ENCODE assay signal across 26 cellular contexts in genomic region chr6:157060440-157060949, GRCh38.
DNase-seq lines count a peak whose midpoint lies in the region; ATAC-seq, FAIRE-seq and TF ChIP-seq lines count a peak whose summit lies in the region.
"Had no signal": no experiment of that assay in that cellular context is flagged by ENCODE, and none has a peak within 500 bp of the region (broad histone marks: within the 10 kb centered on the region; RNA-seq: fewer than 3 reads in every experiment).

No MANE protein-coding gene starts in this region.

- no peak overlapping the region for H3K4me3 Mint-ChIP-seq in stimulated activated effector memory CD8-positive, alpha-beta T cell treated with anti-CD3 and anti-CD28 coated beads, Interleukin-12 subunit alpha, Interleukin-12 subunit beta, amount 100 ng/mL, for 72 hours
- H3K4me3 Mint-ChIP-seq: activated CD8-positive, alpha-beta memory T cell treated with anti-CD3 and anti-CD28 coated beads, Interleukin-2, amount 10 ng/mL, durations not matched to agents 7 days and 5 days; activated T-helper 1 cell treated with anti-CD3 and anti-CD28 coated beads, Interleukin-12 subunit alpha, Interleukin-12 subunit beta, Interleukin-2, Interleukin-4 antibody, amounts not matched to agents 30 ng/mL and 10 ng/mL and 1 ng/mL, durations not matched to agents 14 hours and 24 hours and 36 hours; B cell; IgD-negative memory B cell had no signal

- no peak overlapping the region for H3K27ac ChIP-seq in kidney (ENCODE audit: low read depth in 2 of 2, low read length in 2 of 2)
- H3K27ac ChIP-seq: 22Rv1, ascending aorta, psoas muscle, SJSA1 had no signal

- FAIRE-seq in kidney (lab: Jason Lieb, UNC): peak; percentile 13
- FAIRE-seq: GM12878, H1 had no signal

- peaks cover 36% of the 10 kb centered on the region for H3K4me1 Mint-ChIP-seq in stimulated activated effector memory CD8-positive, alpha-beta T cell treated with anti-CD3 and anti-CD28 coated beads, Interleukin-12 subunit alpha, Interleukin-12 subunit beta, amount 100 ng/mL, for 72 hours

- intact Hi-C loops in kidney (cut with DNase I): no loop called here

- DNase-seq in DMS 273 (lab: John Stamatoyannopoulos, UW; ENCODE audit: unreplicated experiment) (peak; percentile 7), DMS 273 treated with DMSO at 0.1 percent for 48 hours (lab: John Stamatoyannopoulos, UW) (no peak), astrocyte of the cerebellum (ENCODE audit: low read depth) (peak; percentile 63), kidney (no peak), NOMO-1 (lab: John Stamatoyannopoulos, UW; ENCODE audit: unreplicated experiment in 2 of 2) (no peak)
- DNase-seq in stimulated activated effector memory CD8-positive, alpha-beta T cell treated with anti-CD3 and anti-CD28 coated beads, Interleukin-12 subunit alpha, Interleukin-12 subunit beta, amount 100 ng/mL, for 72 hours (ENCODE audit: low spot score in 2 of 2): no peak
- DNase-seq: activated CD4-positive, alpha-beta T cell treated with anti-CD3 and anti-CD28 coated beads for 4 hours; activated CD8-positive, alpha-beta memory T cell treated with anti-CD3 and anti-CD28 coated beads, Interleukin-2, amount 10 ng/mL, durations not matched to agents 7 days and 5 days; activated naive CD4-positive, alpha-beta T cell treated with anti-CD3 and anti-CD28 coated beads, Interleukin-2, amount 50 U/mL, for 16 hours; effector CD4-positive, alpha-beta T cell; erythroblast; NCI-H1436; NCI-H2107; psoas muscle; stimulated activated CD4-positive, alpha-beta T cell treated with anti-CD3 and anti-CD28 coated beads, Interleukin-1b, Interleukin-23, amount 100 ng/mL, for 48 hours had no signal

- no peak overlapping the region for H3K9ac ChIP-seq in kidney (ENCODE audit: low read length in 2 of 2)

- H3K4me3 ChIP-seq in astrocyte of the cerebellum (ENCODE audit: low read depth, low read length): no peak overlapping the region
- no peak overlapping the region for H3K4me3 ChIP-seq in kidney (ENCODE audit: low read length in 2 of 2)
- H3K4me3 ChIP-seq: ascending aorta, GM12878, psoas muscle, SJSA1 had no signal

- peaks cover 0 to 7% of the 10 kb centered on the region in 2 donors for H3K9me3 ChIP-seq in kidney (ENCODE audit: control insufficient read depth in 1 of 2, low read length in 2 of 2)
- H3K9me3 ChIP-seq: SJSA1 had no signal

- no peak for TF ChIP-seq CTCF in astrocyte of the cerebellum (IDR thresholded peaks at IDR 0.05; ENCODE audit: low read depth, low read length, missing control alignments)
- no peak for TF ChIP-seq CTCF in kidney (IDR thresholded peaks at IDR 0.05; ENCODE audit: borderline replicate concordance, extremely low read depth, insufficient read depth)

- H3K4me1 ChIP-seq in kidney (ENCODE audit: control insufficient read depth in 1 of 2, insufficient read depth in 1 of 2, low read depth in 1 of 2, low read length in 2 of 2): peaks cover 6 to 10% of the 10 kb centered on the region in 2 donors
- H3K4me1 ChIP-seq: SJSA1 had no signal

- in situ Hi-C loops in astrocyte of the cerebellum (cut with HindIII; ENCODE audit: low sequenced_read_pairs): no loop called here

- ATAC-seq in stimulated activated effector memory CD8-positive, alpha-beta T cell treated with anti-CD3 and anti-CD28 coated beads, Interleukin-12 subunit alpha, Interleukin-12 subunit beta, amount 100 ng/mL, for 72 hours: no peak
- ATAC-seq in GM21360 (IDR thresholded peaks at IDR 0.05; ENCODE audit: unreplicated experiment): no peak
- no peak for ATAC-seq in GM19324 (IDR thresholded peaks at IDR 0.05; ENCODE audit: low FRiP score, unreplicated experiment)
- ATAC-seq: activated CD8-positive, alpha-beta memory T cell treated with anti-CD3 and anti-CD28 coated beads, Interleukin-2, amount 10 ng/mL, durations not matched to agents 7 days and 5 days; GM12878; left lobe of liver had no signal

- H3K36me3 Mint-ChIP-seq in stimulated activated effector memory CD8-positive, alpha-beta T cell treated with anti-CD3 and anti-CD28 coated beads, Interleukin-12 subunit alpha, Interleukin-12 subunit beta, amount 100 ng/mL, for 72 hours: peaks cover 6% of the 10 kb centered on the region

- H3K9me3 Mint-ChIP-seq in stimulated activated effector memory CD8-positive, alpha-beta T cell treated with anti-CD3 and anti-CD28 coated beads, Interleukin-12 subunit alpha, Interleukin-12 subunit beta, amount 100 ng/mL, for 72 hours: no peaks in the 10 kb centered on the region
- H3K9me3 Mint-ChIP-seq: activated T-helper 1 cell treated with anti-CD3 and anti-CD28 coated beads, Interleukin-12 subunit alpha, Interleukin-12 subunit beta, Interleukin-2, Interleukin-4 antibody, amounts not matched to agents 30 ng/mL and 10 ng/mL and 1 ng/mL, durations not matched to agents 14 hours and 24 hours and 36 hours had no signal

- peak overlapping the region; percentile 36 for H3K27ac Mint-ChIP-seq in stimulated activated effector memory CD8-positive, alpha-beta T cell treated with anti-CD3 and anti-CD28 coated beads, Interleukin-12 subunit alpha, Interleukin-12 subunit beta, amount 100 ng/mL, for 72 hours
- H3K27ac Mint-ChIP-seq: activated CD8-positive, alpha-beta memory T cell treated with anti-CD3 and anti-CD28 coated beads, Interleukin-2, amount 10 ng/mL, durations not matched to agents 7 days and 5 days; activated T-helper 1 cell treated with anti-CD3 and anti-CD28 coated beads, Interleukin-12 subunit alpha, Interleukin-12 subunit beta, Interleukin-2, Interleukin-4 antibody, amounts not matched to agents 30 ng/mL and 10 ng/mL and 1 ng/mL, durations not matched to agents 14 hours and 24 hours and 36 hours; B cell had no signal

- H3K36me3 ChIP-seq in kidney (ENCODE audit: control insufficient read depth in 1 of 2, insufficient read depth in 2 of 2, low read length in 2 of 2): no peaks in the 10 kb centered on the region
- H3K36me3 ChIP-seq: ascending aorta, SJSA1 had no signal

Comparison
In these comparisons a context has a peak if more than half of its experiments do, and no peak if none do; other contexts are left out.
1. DNase-seq: peak in DMS 273 (single experiment) and astrocyte of the cerebellum (single experiment); none in DMS 273 treated with DMSO at 0.1 percent for 48 hours (single experiment), kidney (single experiment), stimulated activated effector memory CD8-positive, alpha-beta T cell treated with anti-CD3 and anti-CD28 coated beads, Interleukin-12 subunit alpha, Interleukin-12 subunit beta, amount 100 ng/mL, for 72 hours (0 of 2) and NOMO-1 (0 of 2).